In genomic region chr10:20004087-20004523, GRCh38 we compare ENCODE assay signal across 8 cellular contexts.
DNase-seq lines count a peak whose midpoint lies in the region; ATAC-seq and TF ChIP-seq lines count a peak whose summit lies in the region.

No MANE protein-coding gene starts in this region.

- no peak overlapping the region for H2AFZ ChIP-seq in SU-DHL-6 (ENCODE audit: low read depth, low read length, severe bottlenecking)

- no peak overlapping the region for H3K4me3 Mint-ChIP-seq in naive thymus-derived CD8-positive, alpha-beta T cell

- no peak overlapping the region for H3K4me3 ChIP-seq in SU-DHL-6 (ENCODE audit: insufficient read depth, low read length, poor library complexity, severe bottlenecking)

- H4K20me1 ChIP-seq in SU-DHL-6 (ENCODE audit: low read depth, low read length) = no peaks in the 10 kb centered on the region

- DNase-seq in left lobe of liver (ENCODE audit: low spot score) (peak; percentile 62), DMS 273 (lab: John Stamatoyannopoulos, UW; ENCODE audit: unreplicated experiment) (no peak), NCI-H748 (lab: John Stamatoyannopoulos, UW; ENCODE audit: unreplicated experiment) (no peak)
- DNase-seq in naive thymus-derived CD8-positive, alpha-beta T cell = no peak
- no peak for DNase-seq in activated CD4-positive, CD25-positive, alpha-beta regulatory T cell treated with anti-CD3 and anti-CD28 coated beads, Interleukin-2, amount 50 U/mL, for 72 hours

- no peaks in the 10 kb centered on the region for H3K36me3 ChIP-seq in SU-DHL-6 (ENCODE audit: low read length)

- H3F3A ChIP-seq in SU-DHL-6 (ENCODE audit: insufficient read depth) = 0 out of 2 replicates have a peak, but pooled peaks cover 2% of the 10 kb centered on the region

- peaks cover 0 to 9% (median 0%) of the 10 kb centered on the region in 4 donors for H3K4me1 Mint-ChIP-seq in naive thymus-derived CD8-positive, alpha-beta T cell

- H3K9me3 ChIP-seq in SU-DHL-6 (ENCODE audit: insufficient read depth, low read length) = no peaks in the 10 kb centered on the region

- H3K27me3 Mint-ChIP-seq in naive thymus-derived CD8-positive, alpha-beta T cell = no peaks in the 10 kb centered on the region

- H3K27ac ChIP-seq in SU-DHL-6 (ENCODE audit: low read depth, low read length) = 0 out of 2 replicates have a peak overlapping the region, but pooled peaks have one; percentile 15

- peaks cover 0 to 5% (median 0%) of the 10 kb centered on the region in 9 donors for H3K9me3 Mint-ChIP-seq in naive thymus-derived CD8-positive, alpha-beta T cell

- no peaks in the 10 kb centered on the region for H3K36me3 Mint-ChIP-seq in naive thymus-derived CD8-positive, alpha-beta T cell

- no peak overlapping the region for H3K27ac Mint-ChIP-seq in naive thymus-derived CD8-positive, alpha-beta T cell

- no peaks in the 10 kb centered on the region for H3K9me2 ChIP-seq in SU-DHL-6 (replicated peaks; ENCODE audit: insufficient read depth, low read length)

- ATAC-seq in GM18909 (IDR thresholded peaks at IDR 0.05; ENCODE audit: poor library complexity, unreplicated experiment) (peak; percentile 59), HG03045 (IDR thresholded peaks at IDR 0.05; ENCODE audit: unreplicated experiment) (peak; percentile 37), left lobe of liver (peak; percentile 12)
- no peak for ATAC-seq in naive thymus-derived CD8-positive, alpha-beta T cell

- no peak for TF ChIP-seq CTCF in SU-DHL-6 (IDR thresholded peaks at IDR 0.05; ENCODE audit: insufficient read depth, low read length, poor library complexity, severe bottlenecking)

- H3K79me2 ChIP-seq in SU-DHL-6 (ENCODE audit: insufficient read depth, low read length) = no peaks in the 10 kb centered on the region

- POLR2A ChIA-PET in naive thymus-derived CD8-positive, alpha-beta T cell (lab: Charles Lee) = no interaction called here

- no peaks in the 10 kb centered on the region for H3K27me3 ChIP-seq in SU-DHL-6 (ENCODE audit: low read length)

- H3K4me2 ChIP-seq in SU-DHL-6 (ENCODE audit: low read depth, low read length, poor library complexity, severe bottlenecking) = peak overlapping the region; percentile 33

- no peak overlapping the region for H3K9ac ChIP-seq in SU-DHL-6 (ENCODE audit: low read length)

Comparison
In these comparisons a context has a peak if more than half of its experiments do, and no peak if none do; other contexts are left out.
1. ATAC-seq: peak in GM18909 (single experiment), HG03045 (single experiment) and left lobe of liver (single experiment); none in naive thymus-derived CD8-positive, alpha-beta T cell (0 of 2).